Comparison of ENCODE assay signal across 24 cellular contexts in genomic region chr5:82777106-82777505, GRCh38.
"Had no signal": no experiment of that assay in that cellular context is flagged by ENCODE, and none has a peak within 500 bp of the region (broad histone marks: within the 10 kb centered on the region; RNA-seq: fewer than 3 reads in every experiment).

No MANE protein-coding gene starts in this region.

- H3K9me3 ChIP-seq: colonic mucosa, esophagus muscularis mucosa, gastroesophageal sphincter, left ventricle myocardium inferior, lower lobe of right lung, psoas muscle, right lobe of liver, suprapubic skin, thyroid gland had no signal

- H2AFZ ChIP-seq: parathyroid adenoma had no signal

- H3K79me2 ChIP-seq: parathyroid adenoma had no signal

- FAIRE-seq: kidney, urothelium cell line had no signal

- H3K4me1 ChIP-seq: colonic mucosa, esophagus muscularis mucosa, gastroesophageal sphincter, left ventricle myocardium inferior, lower lobe of right lung, parathyroid adenoma, psoas muscle, right lobe of liver, suprapubic skin had no signal

- H3K27me3 ChIP-seq: colonic mucosa, esophagus muscularis mucosa, gastroesophageal sphincter, right lobe of liver, suprapubic skin, thyroid gland had no signal

- H3K27ac ChIP-seq: colonic mucosa, epithelial cell of prostate, esophagus muscularis mucosa, gastroesophageal sphincter, left ventricle myocardium inferior, lower lobe of right lung, parathyroid adenoma, psoas muscle, right lobe of liver, suprapubic skin, thyroid gland had no signal

- DNase-seq: colonic mucosa; effector CD4-positive, alpha-beta T cell; foreskin fibroblast; glutamatergic neuron; immature natural killer cell; kidney; left cardiac atrium; left ventricle myocardium inferior; lower lobe of right lung; midbrain; occipital lobe; psoas muscle; retina; right lobe of liver; stimulated activated CD4-positive, alpha-beta T cell treated with anti-CD3 and anti-CD28 coated beads, Interleukin-4, amount 100 ng/mL, for 1 hour; stimulated activated CD8-positive, alpha-beta memory T cell treated with anti-CD3 and anti-CD28 coated beads, Interleukin-4, amount 100 ng/mL, for 48 hours; stimulated activated naive CD8-positive, alpha-beta T cell treated with anti-CD3 and anti-CD28 coated beads, Interleukin-15, Interleukin-2, amounts not matched to agents 100 U/mL and 50 U/mL, for 24 hours; thyroid gland had no signal

- H3K36me3 ChIP-seq: colonic mucosa, esophagus muscularis mucosa, gastroesophageal sphincter, left ventricle myocardium inferior, lower lobe of right lung, right lobe of liver, suprapubic skin, thyroid gland had no signal

- H3K4me3 ChIP-seq: colonic mucosa, esophagus muscularis mucosa, gastroesophageal sphincter, left ventricle myocardium inferior, lower lobe of right lung, psoas muscle, right lobe of liver, suprapubic skin, thyroid gland had no signal
